In genomic region chr9:89462817-89463216, GRCh38 we compare ENCODE assay signal across 1 cellular context.
TF ChIP-seq lines count a peak whose summit lies in the region.

No MANE protein-coding gene starts in this region.

TF ChIP-seq in WTC11, 78 proteins besides CTCF, POLR2A, EP300 and RAD21 (continued from another document):
- TF ChIP-seq STAT6 (CRISPR knock-in tag; conservative IDR thresholded peaks at IDR 0.05; ENCODE audit: low read depth) (no peak), GABPB1 (CRISPR knock-in tag; IDR thresholded peaks at IDR 0.05) (no peak), HMGA2 (CRISPR knock-in tag; IDR thresholded peaks at IDR 0.05) (no peak)
- TF ChIP-seq, protein P1, sequence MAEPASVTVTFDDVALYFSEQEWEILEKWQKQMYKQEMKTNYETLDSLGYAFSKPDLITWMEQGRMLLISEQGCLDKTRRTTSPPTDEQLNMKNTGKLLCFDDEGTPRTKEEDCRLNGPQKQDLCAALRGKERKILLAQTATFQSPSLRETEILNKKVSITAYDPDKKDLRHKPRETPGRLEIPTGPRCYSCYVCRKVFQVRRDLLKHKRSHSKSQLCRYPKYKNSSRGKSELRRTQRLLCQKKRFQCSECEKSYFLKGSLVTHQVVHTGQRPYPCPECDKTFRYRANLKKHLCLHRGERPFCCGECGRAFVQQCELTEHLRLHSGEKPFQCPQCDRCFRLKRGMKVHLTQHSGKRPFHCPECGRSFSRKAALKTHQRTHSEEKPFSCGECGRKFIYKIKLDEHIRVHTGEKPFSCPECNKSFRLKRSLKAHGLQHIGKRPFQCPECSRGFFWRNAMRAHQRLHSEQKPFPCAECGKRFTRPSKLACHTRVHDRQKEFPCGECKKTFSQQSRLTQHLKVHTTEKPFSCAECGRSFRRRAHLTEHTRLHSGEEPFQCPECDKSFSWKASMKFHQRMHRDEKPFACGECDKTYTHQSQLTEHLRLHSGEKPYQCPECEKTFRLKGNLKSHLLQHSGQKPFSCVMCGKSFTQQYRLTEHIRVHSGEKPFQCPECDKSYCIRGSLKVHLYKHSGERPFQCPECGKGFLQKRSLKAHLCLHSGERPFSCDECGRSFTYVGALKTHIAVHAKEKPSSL (CRISPR knock-in tag; conservative IDR thresholded peaks at IDR 0.05): no peak
